In genomic region chr15:78263351-78263781, GRCh38 we compare ENCODE assay signal across 1 cellular context.
TF ChIP-seq lines count a peak whose summit lies in the region.

No MANE protein-coding gene starts in this region.

TF ChIP-seq in GM23338, 12 proteins besides CTCF, POLR2A, EP300 and RAD21 (continued from another document):
- TF ChIP-seq, protein P1, sequence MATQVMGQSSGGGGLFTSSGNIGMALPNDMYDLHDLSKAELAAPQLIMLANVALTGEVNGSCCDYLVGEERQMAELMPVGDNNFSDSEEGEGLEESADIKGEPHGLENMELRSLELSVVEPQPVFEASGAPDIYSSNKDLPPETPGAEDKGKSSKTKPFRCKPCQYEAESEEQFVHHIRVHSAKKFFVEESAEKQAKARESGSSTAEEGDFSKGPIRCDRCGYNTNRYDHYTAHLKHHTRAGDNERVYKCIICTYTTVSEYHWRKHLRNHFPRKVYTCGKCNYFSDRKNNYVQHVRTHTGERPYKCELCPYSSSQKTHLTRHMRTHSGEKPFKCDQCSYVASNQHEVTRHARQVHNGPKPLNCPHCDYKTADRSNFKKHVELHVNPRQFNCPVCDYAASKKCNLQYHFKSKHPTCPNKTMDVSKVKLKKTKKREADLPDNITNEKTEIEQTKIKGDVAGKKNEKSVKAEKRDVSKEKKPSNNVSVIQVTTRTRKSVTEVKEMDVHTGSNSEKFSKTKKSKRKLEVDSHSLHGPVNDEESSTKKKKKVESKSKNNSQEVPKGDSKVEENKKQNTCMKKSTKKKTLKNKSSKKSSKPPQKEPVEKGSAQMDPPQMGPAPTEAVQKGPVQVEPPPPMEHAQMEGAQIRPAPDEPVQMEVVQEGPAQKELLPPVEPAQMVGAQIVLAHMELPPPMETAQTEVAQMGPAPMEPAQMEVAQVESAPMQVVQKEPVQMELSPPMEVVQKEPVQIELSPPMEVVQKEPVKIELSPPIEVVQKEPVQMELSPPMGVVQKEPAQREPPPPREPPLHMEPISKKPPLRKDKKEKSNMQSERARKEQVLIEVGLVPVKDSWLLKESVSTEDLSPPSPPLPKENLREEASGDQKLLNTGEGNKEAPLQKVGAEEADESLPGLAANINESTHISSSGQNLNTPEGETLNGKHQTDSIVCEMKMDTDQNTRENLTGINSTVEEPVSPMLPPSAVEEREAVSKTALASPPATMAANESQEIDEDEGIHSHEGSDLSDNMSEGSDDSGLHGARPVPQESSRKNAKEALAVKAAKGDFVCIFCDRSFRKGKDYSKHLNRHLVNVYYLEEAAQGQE (IDR thresholded peaks at IDR 0.05; ENCODE audit: unreplicated experiment), result no peak
- TF ChIP-seq STAT1 (IDR thresholded peaks at IDR 0.05; ENCODE audit: unreplicated experiment), result no peak
- TF ChIP-seq ETS1 (IDR thresholded peaks at IDR 0.05), result no peak
